ENCODE assay signal across 8 cellular contexts in the genomic region with DNA sequence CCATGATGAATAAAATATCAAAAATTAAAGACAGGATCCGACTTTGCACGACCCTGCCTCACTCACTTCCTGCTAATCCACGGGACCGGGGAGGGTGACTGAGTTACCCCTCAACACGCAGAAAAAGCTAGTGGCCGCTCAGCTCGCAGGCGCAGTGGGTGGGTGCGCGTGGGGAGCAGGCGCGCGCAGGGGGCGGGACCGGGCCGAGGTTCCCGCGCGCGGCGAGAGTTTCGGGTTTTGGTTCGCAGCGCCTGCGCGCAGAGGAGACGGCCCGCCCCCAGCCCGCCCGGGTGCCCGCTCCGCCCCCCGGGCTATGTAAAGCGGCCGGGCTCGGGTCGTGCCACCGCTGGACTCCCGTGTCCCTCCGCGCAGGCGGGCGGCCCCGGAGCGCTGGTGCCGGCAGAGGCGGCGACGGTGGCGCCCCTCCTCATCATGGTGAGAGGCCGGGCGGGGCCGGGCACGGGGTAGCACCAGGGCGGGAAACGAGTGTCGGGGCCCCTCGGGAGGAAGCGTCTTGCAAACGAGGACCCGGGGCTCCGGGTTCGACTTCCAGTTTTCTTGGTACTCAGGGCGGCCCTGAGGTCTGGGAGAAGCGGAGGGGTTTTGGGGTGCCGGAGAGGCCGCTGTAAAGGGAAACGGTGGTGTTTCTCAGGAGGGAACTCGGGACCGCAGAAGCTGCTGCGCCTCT. TPM values are rescaled to one million over a fixed set of nuclear protein-coding genes. Genes with fewer than 3 reads are reported as not detected.
DNase-seq lines count a peak whose midpoint lies in the region; ATAC-seq and TF ChIP-seq lines count a peak whose summit lies in the region.

A gene (plus strand): TSS at position 343 of the 688 bp plus-strand sequence. CDS start 90 bp downstream, at position 433.

- H3K27me3 Mint-ChIP-seq in activated CD4-positive, alpha-beta T cell treated with anti-CD3 and anti-CD28 coated beads for 36 hours = no peaks in the 10 kb centered on the region

- ATAC-seq in HG03342 (IDR thresholded peaks at IDR 0.05; ENCODE audit: unreplicated experiment) = peak; percentile 53
- ATAC-seq in activated CD4-positive, alpha-beta T cell treated with anti-CD3 and anti-CD28 coated beads for 36 hours = peak; percentile 75

- H3K4me3 ChIP-seq in choroid plexus epithelial cell (ENCODE audit: low read depth, low read length) = peak within 1 kb of the TSS; percentile 84

- in situ Hi-C loops in ACHN (cut with HindIII; ENCODE audit: low pct_ligation_motif_present, low pct_unique_long_range_greater_than_20kb, low sequenced_read_pairs) (loop anchor here (25.0 kb wide), 1 partner anchor 146 kb away; a partner anchor contains a TSS), GM18951 (cut with MboI; ENCODE audit: low sequenced_read_pairs, unreplicated experiment) (loop anchor here (10.0 kb wide), 2 partner anchors 148 to 438 kb away; a partner anchor contains a TSS)

- H3K36me3 Mint-ChIP-seq in activated CD4-positive, alpha-beta T cell treated with anti-CD3 and anti-CD28 coated beads for 36 hours (ENCODE audit: low read depth) = peaks cover 25% of the 10 kb centered on the region

- no peaks in the 10 kb centered on the region for H3K27me3 ChIP-seq in layer of hippocampus (ENCODE audit: control insufficient read depth, insufficient read depth, low read length)

- TF ChIP-seq POLR2A in GM18951 (IDR thresholded peaks at IDR 0.05; ENCODE audit: extremely low read depth, insufficient read depth, insufficient read length) = peak; percentile 93

- no peak for TF ChIP-seq CTCF in choroid plexus epithelial cell (conservative IDR thresholded peaks at IDR 0.05; ENCODE audit: low read depth, low read length)

- CTCF ChIA-PET in activated CD4-positive, alpha-beta T cell treated with anti-CD3 and anti-CD28 coated beads for 36 hours (lab: Charles Lee) = interaction anchor here (0.6 to 3.0 kb wide), 15 partner anchors 15 to 613 kb away, joined by 3 to 16 read pairs (median 3); a partner anchor contains a TSS

- peak within 1 kb of the TSS; percentile 82 for H3K27ac Mint-ChIP-seq in activated CD4-positive, alpha-beta T cell treated with anti-CD3 and anti-CD28 coated beads for 36 hours

- H3K4me3 Mint-ChIP-seq in activated CD4-positive, alpha-beta T cell treated with anti-CD3 and anti-CD28 coated beads for 36 hours = peak within 1 kb of the TSS; percentile 79

- intact Hi-C loops in activated CD4-positive, alpha-beta T cell treated with anti-CD3 and anti-CD28 coated beads for 36 hours (cut with DNase I, micrococcal nuclease) = loop anchor here (1.0 to 5.0 kb wide), 13 partner anchors 34 to 1016 kb away; a partner anchor contains a TSS

- H3K4me1 Mint-ChIP-seq in activated CD4-positive, alpha-beta T cell treated with anti-CD3 and anti-CD28 coated beads for 36 hours = peaks cover 36% of the 10 kb centered on the region

- peak within 1 kb of the TSS; percentile 96 for H3K27ac ChIP-seq in layer of hippocampus (ENCODE audit: low read depth, low read length)

- H3K9me3 Mint-ChIP-seq in activated CD4-positive, alpha-beta T cell treated with anti-CD3 and anti-CD28 coated beads for 36 hours (ENCODE audit: low read depth) = no peaks in the 10 kb centered on the region

- peak; percentile 93 for DNase-seq in ACHN
- peak; percentile 70 to 91 for DNase-seq in NCI-H524 (lab: John Stamatoyannopoulos, UW)
- peak; percentile 95 for DNase-seq in activated CD4-positive, alpha-beta T cell treated with anti-CD3 and anti-CD28 coated beads for 36 hours
- DNase-seq in choroid plexus epithelial cell (ENCODE audit: low read depth) = peak; percentile 93
- peak; percentile 77 to 88 (median 86) for DNase-seq in stimulated activated CD4-positive, alpha-beta T cell treated with anti-CD3 and anti-CD28 coated beads, Interleukin-1b, Interleukin-23, amount 100 ng/mL, for 24 hours (ENCODE audit: low read depth in 4 of 4, low spot score in 1 of 4)

- POLR2A ChIA-PET in activated CD4-positive, alpha-beta T cell treated with anti-CD3 and anti-CD28 coated beads for 36 hours (lab: Charles Lee) = interaction anchor here (0.6 to 2.2 kb wide), 16 partner anchors 11 to 759 kb away, joined by 3 to 23 read pairs (median 4); a partner anchor contains a TSS

RNA-seq across cellular contexts. Expression of the gene that starts here (rescaled TPM):
- total RNA-seq in activated CD4-positive, alpha-beta T cell treated with anti-CD3 and anti-CD28 coated beads for 36 hours = 10 to 100 TPM; 55.1 to 77.0 TPM

Comparison
In these comparisons a context has a peak if more than half of its experiments do, and no peak if none do; other contexts are left out.
1. Peak in every context shown above with its lines: DNase-seq, ATAC-seq, H3K4me3 ChIP-seq and H3K27ac ChIP-seq.